8 cellular contexts compared by ENCODE assay signal in the genomic region with DNA sequence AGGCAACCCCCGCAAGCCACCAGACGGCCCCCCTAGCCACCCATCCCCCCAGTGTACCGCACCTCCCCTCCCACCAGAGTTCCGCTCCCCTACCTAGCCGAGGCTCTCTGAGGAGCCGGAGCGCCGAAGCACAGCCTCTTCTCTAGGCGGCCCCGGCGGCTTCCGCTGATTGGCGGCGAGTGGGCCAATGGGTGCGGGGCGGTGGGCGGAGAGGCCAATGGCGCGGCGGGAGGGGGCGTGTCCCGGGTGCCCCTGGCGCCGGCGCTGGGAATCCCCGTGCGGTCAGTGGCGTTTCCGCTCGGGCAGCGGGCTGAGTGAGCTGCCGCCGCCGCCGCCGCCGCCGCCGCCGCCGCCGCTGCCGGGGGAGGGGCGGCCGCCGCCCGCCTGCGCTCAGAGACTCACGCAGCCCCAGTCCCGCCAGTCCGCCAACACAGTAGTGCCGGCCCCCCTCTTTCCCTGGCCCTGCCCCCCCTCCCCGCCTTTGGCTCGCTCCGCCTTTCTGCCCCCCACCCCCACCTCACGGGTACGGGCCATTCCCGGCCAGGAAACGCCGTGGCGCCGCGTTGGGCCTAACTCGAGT. TPM values are rescaled to one million over a fixed set of nuclear protein-coding genes. Genes with fewer than 3 reads are reported as not detected.
DNase-seq lines count a peak whose midpoint lies in the region; ATAC-seq and TF ChIP-seq lines count a peak whose summit lies in the region.

A gene with protein sequence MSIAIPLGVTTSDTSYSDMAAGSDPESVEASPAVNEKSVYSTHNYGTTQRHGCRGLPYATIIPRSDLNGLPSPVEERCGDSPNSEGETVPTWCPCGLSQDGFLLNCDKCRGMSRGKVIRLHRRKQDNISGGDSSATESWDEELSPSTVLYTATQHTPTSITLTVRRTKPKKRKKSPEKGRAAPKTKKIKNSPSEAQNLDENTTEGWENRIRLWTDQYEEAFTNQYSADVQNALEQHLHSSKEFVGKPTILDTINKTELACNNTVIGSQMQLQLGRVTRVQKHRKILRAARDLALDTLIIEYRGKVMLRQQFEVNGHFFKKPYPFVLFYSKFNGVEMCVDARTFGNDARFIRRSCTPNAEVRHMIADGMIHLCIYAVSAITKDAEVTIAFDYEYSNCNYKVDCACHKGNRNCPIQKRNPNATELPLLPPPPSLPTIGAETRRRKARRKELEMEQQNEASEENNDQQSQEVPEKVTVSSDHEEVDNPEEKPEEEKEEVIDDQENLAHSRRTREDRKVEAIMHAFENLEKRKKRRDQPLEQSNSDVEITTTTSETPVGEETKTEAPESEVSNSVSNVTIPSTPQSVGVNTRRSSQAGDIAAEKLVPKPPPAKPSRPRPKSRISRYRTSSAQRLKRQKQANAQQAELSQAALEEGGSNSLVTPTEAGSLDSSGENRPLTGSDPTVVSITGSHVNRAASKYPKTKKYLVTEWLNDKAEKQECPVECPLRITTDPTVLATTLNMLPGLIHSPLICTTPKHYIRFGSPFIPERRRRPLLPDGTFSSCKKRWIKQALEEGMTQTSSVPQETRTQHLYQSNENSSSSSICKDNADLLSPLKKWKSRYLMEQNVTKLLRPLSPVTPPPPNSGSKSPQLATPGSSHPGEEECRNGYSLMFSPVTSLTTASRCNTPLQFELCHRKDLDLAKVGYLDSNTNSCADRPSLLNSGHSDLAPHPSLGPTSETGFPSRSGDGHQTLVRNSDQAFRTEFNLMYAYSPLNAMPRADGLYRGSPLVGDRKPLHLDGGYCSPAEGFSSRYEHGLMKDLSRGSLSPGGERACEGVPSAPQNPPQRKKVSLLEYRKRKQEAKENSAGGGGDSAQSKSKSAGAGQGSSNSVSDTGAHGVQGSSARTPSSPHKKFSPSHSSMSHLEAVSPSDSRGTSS (N-terminal part only) (plus strand): TSS at position 285 of the 580 bp plus-strand sequence. CDS start 31,324 bp downstream, outside the sequence.

- no peaks in the 10 kb centered on the region; a peak in 1 of 5 replicates for H3K9me3 Mint-ChIP-seq in H9
- H3K9me3 Mint-ChIP-seq in nephron progenitor cell: no peaks in the 10 kb centered on the region
- no peaks in the 10 kb centered on the region for H3K9me3 Mint-ChIP-seq in stimulated activated naive CD8-positive, alpha-beta T cell treated with anti-CD3 and anti-CD28 coated beads, Interleukin-15, amount 100 ng/mL, for 72 hours

- peak within 1 kb of the TSS; percentile 87 for H3K9ac ChIP-seq in ES-I3 (ENCODE audit: low read depth, low read length)
- peak within 1 kb of the TSS; percentile 97 for H3K9ac ChIP-seq in H9 (ENCODE audit: extremely low read depth, insufficient read length, low read length)

- H2AFZ ChIP-seq in H9 (ENCODE audit: low read length): no peak within 1 kb of the TSS

- H4K8ac ChIP-seq in H9 (replicated peaks; ENCODE audit: insufficient read length, low read depth, low read length): no peak within 1 kb of the TSS

- H3K27me3 Mint-ChIP-seq in H9 (ENCODE audit: low read depth) (no peaks in the 10 kb centered on the region), nephron progenitor cell (ENCODE audit: low read depth, poor library complexity) (no peaks in the 10 kb centered on the region)
- no peaks in the 10 kb centered on the region for H3K27me3 Mint-ChIP-seq in stimulated activated naive CD8-positive, alpha-beta T cell treated with anti-CD3 and anti-CD28 coated beads, Interleukin-15, amount 100 ng/mL, for 72 hours

- peak within 1 kb of the TSS; percentile 34 for H3K4ac ChIP-seq in H9 (ENCODE audit: low read depth, low read length)

- H2BK5ac ChIP-seq in H9 (ENCODE audit: insufficient read length, low read length): peak within 1 kb of the TSS; percentile 84

- H3K9me3 ChIP-seq in ES-I3 (ENCODE audit: control insufficient read depth, insufficient read depth, low read length) (no peaks in the 10 kb centered on the region), H9 (ENCODE audit: control insufficient read depth, low read depth, low read length) (no peaks in the 10 kb centered on the region)

- peak within 1 kb of the TSS; percentile 98 for H3K18ac ChIP-seq in H9 (ENCODE audit: insufficient read length, low read depth, low read length)

- H2BK15ac ChIP-seq in H9 (ENCODE audit: low read depth, low read length): no peak within 1 kb of the TSS; the same call in 1 of the 2 replicates

- H3K56ac ChIP-seq in H9 (ENCODE audit: insufficient read length, low read depth, low read length): peak within 1 kb of the TSS; percentile 31

- H3K27ac ChIP-seq in H9 (ENCODE audit: insufficient read length, low read depth, low read length): peak within 1 kb of the TSS; percentile 84

- peak within 1 kb of the TSS; percentile 38 for H3T11ph ChIP-seq in H9 (ENCODE audit: low read length)

- H3K36me3 ChIP-seq in ES-I3 (ENCODE audit: insufficient read depth, low read length): peaks cover 20% of the 10 kb centered on the region

- H3K27ac Mint-ChIP-seq in H9 (peak within 1 kb of the TSS; percentile 99 to 100 (median 100)), nephron progenitor cell (peak within 1 kb of the TSS; percentile 100)
- peak within 1 kb of the TSS; percentile 99 for H3K27ac Mint-ChIP-seq in stimulated activated naive CD8-positive, alpha-beta T cell treated with anti-CD3 and anti-CD28 coated beads, Interleukin-15, amount 100 ng/mL, for 72 hours

- no peak within 1 kb of the TSS for H2BK20ac ChIP-seq in H9 (ENCODE audit: low read depth, low read length, poor library complexity, severe bottlenecking)

- peak; percentile 78 for ATAC-seq in stimulated activated naive CD8-positive, alpha-beta T cell treated with anti-CD3 and anti-CD28 coated beads, Interleukin-15, amount 100 ng/mL, for 72 hours

- H3K4me1 ChIP-seq in ES-I3 (ENCODE audit: insufficient read depth, low read length) (peaks cover 28% of the 10 kb centered on the region), H9 (ENCODE audit: insufficient read depth, low read length) (0 out of 2 replicates have a peak, but pooled peaks cover 4% of the 10 kb centered on the region)

- H3K79me1 ChIP-seq in H9 (ENCODE audit: insufficient read depth, low read depth, low read length, poor library complexity, severe bottlenecking): no peaks in the 10 kb centered on the region

- peaks cover 25 to 48% (median 44%) of the 10 kb centered on the region in 3 experiments for H3K36me3 Mint-ChIP-seq in H9 (ENCODE audit: insufficient read depth in 1 of 3, low read depth in 3 of 3)
- peaks cover 16% of the 10 kb centered on the region for H3K36me3 Mint-ChIP-seq in nephron progenitor cell (ENCODE audit: low read depth)

- DNase-seq in H9 (peak; percentile 97), M059J (ENCODE audit: low read depth) (peak; percentile 92), SIG-M5 (lab: John Stamatoyannopoulos, UW) (peak; percentile 39), activated gamma-delta T cell (lab: John Stamatoyannopoulos, UW) (peak; percentile 100), fibroblast of the conjunctiva (ENCODE audit: low read depth) (peak; percentile 93), nephron progenitor cell (peak; percentile 100)
- DNase-seq in stimulated activated naive CD8-positive, alpha-beta T cell treated with anti-CD3 and anti-CD28 coated beads, Interleukin-15, amount 100 ng/mL, for 72 hours: peak; percentile 100

- H3K4me1 Mint-ChIP-seq in H9 (peaks cover 51 to 56% of the 10 kb centered on the region in 2 experiments), nephron progenitor cell (peaks cover 68% of the 10 kb centered on the region)
- peaks cover 64% of the 10 kb centered on the region for H3K4me1 Mint-ChIP-seq in stimulated activated naive CD8-positive, alpha-beta T cell treated with anti-CD3 and anti-CD28 coated beads, Interleukin-15, amount 100 ng/mL, for 72 hours

- peak within 1 kb of the TSS; percentile 99 for H3K14ac ChIP-seq in H9 (ENCODE audit: insufficient read depth, low read length)

- peak within 1 kb of the TSS; percentile 96 for H3K23ac ChIP-seq in H9 (ENCODE audit: insufficient read length, low read depth, low read length)

- no peak within 1 kb of the TSS for H2AK5ac ChIP-seq in H9 (ENCODE audit: insufficient read length, low read length)

- peak within 1 kb of the TSS; percentile 97 for H3K4me2 ChIP-seq in H9 (ENCODE audit: insufficient read depth, insufficient read length, low read length)

- TF ChIP-seq CTCF in H9 (conservative IDR thresholded peaks at IDR 0.05) (no peak), nephron progenitor cell (IDR thresholded peaks at IDR 0.05) (no peak)

- H4K91ac ChIP-seq in H9 (ENCODE audit: insufficient read length, low read depth, low read length): peak within 1 kb of the TSS; percentile 75

- peak within 1 kb of the TSS; percentile 93 for H4K5ac ChIP-seq in H9 (ENCODE audit: insufficient read length, low read depth, low read length)

- WGBS in H9 (ENCODE audit: extremely low coverage, insufficient read length, low lambda C conversion rate): no CpG with 5 or more reads among the region's 64 CpGs

- H3K27me3 ChIP-seq in H9 (ENCODE audit: insufficient read depth, low read length): no peaks in the 10 kb centered on the region

- H3K4me3 Mint-ChIP-seq in H9: peak within 1 kb of the TSS; percentile 99
- H3K4me3 Mint-ChIP-seq in nephron progenitor cell: peak within 1 kb of the TSS; percentile 99
- H3K4me3 Mint-ChIP-seq in stimulated activated naive CD8-positive, alpha-beta T cell treated with anti-CD3 and anti-CD28 coated beads, Interleukin-15, amount 100 ng/mL, for 72 hours: peak within 1 kb of the TSS; percentile 92 to 93

- peak within 1 kb of the TSS; percentile 65 for H2BK12ac ChIP-seq in H9 (ENCODE audit: insufficient read length, low read depth, low read length)

- H3K79me2 ChIP-seq in H9 (ENCODE audit: insufficient read depth, low read length): peaks cover 70% of the 10 kb centered on the region

- H3K23me2 ChIP-seq in H9 (ENCODE audit: insufficient read length, low read depth, low read length, poor library complexity, severe bottlenecking): peaks cover 11% of the 10 kb centered on the region

- no peaks in the 10 kb centered on the region for H4K20me1 ChIP-seq in H9 (ENCODE audit: control insufficient read depth, insufficient read depth, insufficient read length)

- no peak within 1 kb of the TSS for H2BK120ac ChIP-seq in H9 (ENCODE audit: low read depth, low read length, poor library complexity, severe bottlenecking)

RNA-seq across cellular contexts. Expression of the gene that starts here (rescaled TPM):
- 185 and 207 TPM in 2 replicates for total RNA-seq in H9 (2021)
- 39.5 and 57.2 TPM in 2 replicates for total RNA-seq in M059J (2014; rRNA removed; shearing (Covaris generic))

Comparison
In these comparisons a context has a peak if more than half of its experiments do, and no peak if none do; other contexts are left out.
1. Peak in every context shown above with its lines: DNase-seq, ATAC-seq and H3K27ac ChIP-seq.
2. DNase-seq: peak in every context shown above with its lines; median percentile 100 in activated gamma-delta T cell; 100 in nephron progenitor cell; 100 in stimulated activated naive CD8-positive, alpha-beta T cell treated with anti-CD3 and anti-CD28 coated beads, Interleukin-15, amount 100 ng/mL, for 72 hours; 97 in H9; 93 in fibroblast of the conjunctiva; 92 in M059J; 39 in SIG-M5.